1 cellular context compared by ENCODE assay signal in the genomic region with DNA sequence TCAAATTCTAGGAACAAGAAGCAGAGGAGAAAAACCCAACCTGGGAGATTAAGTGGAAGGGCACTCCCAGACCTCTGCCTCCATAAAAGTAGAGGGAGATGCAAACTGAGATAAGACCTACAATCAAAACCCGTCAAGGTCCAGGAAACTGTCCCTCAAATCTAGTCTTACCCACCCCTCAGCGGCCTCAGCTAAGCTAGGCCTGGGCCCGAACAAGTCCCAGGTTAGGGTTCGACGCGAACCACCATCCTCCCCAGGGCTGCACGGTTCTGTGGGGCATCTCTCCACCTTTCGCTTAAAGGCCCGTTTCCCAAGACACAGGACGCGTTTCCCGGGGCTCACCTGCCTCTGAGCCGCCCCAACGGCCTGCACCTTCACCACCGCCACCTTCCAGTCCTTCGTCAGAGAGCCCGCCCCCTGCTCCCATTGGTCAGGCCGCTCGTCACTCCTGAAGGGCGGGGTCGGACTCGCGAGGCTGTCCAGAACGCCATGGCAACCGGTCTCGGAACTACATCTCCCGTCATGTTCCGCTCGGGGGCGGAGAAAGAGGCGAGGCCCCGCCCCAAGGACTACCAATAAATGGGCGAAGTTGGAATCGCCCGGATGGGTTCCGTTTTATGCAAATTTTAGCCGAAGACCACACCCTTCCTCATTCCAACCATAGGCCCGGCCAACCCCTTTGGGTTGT.
A peak's percentile ranks its signal among the peaks of the same experiment; 100 is the strongest.
TF ChIP-seq lines count a peak whose summit lies in the region.

CRYZL1 (minus strand) TSS at position 403 of the 688 bp plus-strand sequence. CDS start 10,190 bp downstream, outside the sequence.

TF ChIP-seq in GM23338, 12 proteins besides CTCF, POLR2A, EP300 and RAD21 (continued from another document):
- TF ChIP-seq, protein P1, sequence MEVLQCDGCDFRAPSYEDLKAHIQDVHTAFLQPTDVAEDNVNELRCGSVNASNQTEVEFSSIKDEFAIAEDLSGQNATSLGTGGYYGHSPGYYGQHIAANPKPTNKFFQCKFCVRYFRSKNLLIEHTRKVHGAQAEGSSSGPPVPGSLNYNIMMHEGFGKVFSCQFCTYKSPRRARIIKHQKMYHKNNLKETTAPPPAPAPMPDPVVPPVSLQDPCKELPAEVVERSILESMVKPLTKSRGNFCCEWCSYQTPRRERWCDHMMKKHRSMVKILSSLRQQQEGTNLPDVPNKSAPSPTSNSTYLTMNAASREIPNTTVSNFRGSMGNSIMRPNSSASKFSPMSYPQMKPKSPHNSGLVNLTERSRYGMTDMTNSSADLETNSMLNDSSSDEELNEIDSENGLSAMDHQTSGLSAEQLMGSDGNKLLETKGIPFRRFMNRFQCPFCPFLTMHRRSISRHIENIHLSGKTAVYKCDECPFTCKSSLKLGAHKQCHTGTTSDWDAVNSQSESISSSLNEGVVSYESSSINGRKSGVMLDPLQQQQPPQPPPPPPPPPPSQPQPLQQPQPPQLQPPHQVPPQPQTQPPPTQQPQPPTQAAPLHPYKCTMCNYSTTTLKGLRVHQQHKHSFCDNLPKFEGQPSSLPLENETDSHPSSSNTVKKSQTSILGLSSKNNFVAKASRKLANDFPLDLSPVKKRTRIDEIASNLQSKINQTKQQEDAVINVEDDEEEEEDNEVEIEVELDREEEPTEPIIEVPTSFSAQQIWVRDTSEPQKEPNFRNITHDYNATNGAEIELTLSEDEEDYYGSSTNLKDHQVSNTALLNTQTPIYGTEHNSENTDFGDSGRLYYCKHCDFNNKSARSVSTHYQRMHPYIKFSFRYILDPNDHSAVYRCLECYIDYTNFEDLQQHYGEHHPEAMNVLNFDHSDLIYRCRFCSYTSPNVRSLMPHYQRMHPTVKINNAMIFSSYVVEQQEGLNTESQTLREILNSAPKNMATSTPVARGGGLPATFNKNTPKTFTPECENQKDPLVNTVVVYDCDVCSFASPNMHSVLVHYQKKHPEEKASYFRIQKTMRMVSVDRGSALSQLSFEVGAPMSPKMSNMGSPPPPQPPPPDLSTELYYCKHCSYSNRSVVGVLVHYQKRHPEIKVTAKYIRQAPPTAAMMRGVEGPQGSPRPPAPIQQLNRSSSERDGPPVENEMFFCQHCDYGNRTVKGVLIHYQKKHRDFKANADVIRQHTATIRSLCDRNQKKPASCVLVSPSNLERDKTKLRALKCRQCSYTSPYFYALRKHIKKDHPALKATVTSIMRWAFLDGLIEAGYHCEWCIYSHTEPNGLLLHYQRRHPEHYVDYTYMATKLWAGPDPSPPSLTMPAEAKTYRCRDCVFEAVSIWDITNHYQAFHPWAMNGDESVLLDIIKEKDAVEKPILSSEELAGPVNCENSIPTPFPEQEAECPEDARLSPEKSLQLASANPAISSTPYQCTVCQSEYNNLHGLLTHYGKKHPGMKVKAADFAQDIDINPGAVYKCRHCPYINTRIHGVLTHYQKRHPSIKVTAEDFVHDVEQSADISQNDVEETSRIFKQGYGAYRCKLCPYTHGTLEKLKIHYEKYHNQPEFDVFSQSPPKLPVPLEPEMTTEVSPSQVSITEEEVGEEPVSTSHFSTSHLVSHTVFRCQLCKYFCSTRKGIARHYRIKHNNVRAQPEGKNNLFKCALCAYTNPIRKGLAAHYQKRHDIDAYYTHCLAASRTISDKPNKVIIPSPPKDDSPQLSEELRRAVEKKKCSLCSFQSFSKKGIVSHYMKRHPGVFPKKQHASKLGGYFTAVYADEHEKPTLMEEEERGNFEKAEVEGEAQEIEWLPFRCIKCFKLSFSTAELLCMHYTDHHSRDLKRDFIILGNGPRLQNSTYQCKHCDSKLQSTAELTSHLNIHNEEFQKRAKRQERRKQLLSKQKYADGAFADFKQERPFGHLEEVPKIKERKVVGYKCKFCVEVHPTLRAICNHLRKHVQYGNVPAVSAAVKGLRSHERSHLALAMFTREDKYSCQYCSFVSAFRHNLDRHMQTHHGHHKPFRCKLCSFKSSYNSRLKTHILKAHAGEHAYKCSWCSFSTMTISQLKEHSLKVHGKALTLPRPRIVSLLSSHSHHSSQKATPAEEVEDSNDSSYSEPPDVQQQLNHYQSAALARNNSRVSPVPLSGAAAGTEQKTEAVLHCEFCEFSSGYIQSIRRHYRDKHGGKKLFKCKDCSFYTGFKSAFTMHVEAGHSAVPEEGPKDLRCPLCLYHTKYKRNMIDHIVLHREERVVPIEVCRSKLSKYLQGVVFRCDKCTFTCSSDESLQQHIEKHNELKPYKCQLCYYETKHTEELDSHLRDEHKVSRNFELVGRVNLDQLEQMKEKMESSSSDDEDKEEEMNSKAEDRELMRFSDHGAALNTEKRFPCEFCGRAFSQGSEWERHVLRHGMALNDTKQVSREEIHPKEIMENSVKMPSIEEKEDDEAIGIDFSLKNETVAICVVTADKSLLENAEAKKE (CRISPR knock-in tag; IDR thresholded peaks at IDR 0.05) = no peak
- TF ChIP-seq, protein P2, sequence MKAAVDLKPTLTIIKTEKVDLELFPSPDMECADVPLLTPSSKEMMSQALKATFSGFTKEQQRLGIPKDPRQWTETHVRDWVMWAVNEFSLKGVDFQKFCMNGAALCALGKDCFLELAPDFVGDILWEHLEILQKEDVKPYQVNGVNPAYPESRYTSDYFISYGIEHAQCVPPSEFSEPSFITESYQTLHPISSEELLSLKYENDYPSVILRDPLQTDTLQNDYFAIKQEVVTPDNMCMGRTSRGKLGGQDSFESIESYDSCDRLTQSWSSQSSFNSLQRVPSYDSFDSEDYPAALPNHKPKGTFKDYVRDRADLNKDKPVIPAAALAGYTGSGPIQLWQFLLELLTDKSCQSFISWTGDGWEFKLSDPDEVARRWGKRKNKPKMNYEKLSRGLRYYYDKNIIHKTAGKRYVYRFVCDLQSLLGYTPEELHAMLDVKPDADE (IDR thresholded peaks at IDR 0.05) = peak; percentile 57; the same call in 1 of the 2 replicates
- no peak for TF ChIP-seq ZNF331 (CRISPR knock-in tag; IDR thresholded peaks at IDR 0.05; ENCODE audit: low read depth)
- peak; percentile 90 for TF ChIP-seq CREB1 (CRISPR knock-in tag; IDR thresholded peaks at IDR 0.05; ENCODE audit: low read depth)
- TF ChIP-seq JUNB (IDR thresholded peaks at IDR 0.05; ENCODE audit: unreplicated experiment) = no peak
